In the genomic region with DNA sequence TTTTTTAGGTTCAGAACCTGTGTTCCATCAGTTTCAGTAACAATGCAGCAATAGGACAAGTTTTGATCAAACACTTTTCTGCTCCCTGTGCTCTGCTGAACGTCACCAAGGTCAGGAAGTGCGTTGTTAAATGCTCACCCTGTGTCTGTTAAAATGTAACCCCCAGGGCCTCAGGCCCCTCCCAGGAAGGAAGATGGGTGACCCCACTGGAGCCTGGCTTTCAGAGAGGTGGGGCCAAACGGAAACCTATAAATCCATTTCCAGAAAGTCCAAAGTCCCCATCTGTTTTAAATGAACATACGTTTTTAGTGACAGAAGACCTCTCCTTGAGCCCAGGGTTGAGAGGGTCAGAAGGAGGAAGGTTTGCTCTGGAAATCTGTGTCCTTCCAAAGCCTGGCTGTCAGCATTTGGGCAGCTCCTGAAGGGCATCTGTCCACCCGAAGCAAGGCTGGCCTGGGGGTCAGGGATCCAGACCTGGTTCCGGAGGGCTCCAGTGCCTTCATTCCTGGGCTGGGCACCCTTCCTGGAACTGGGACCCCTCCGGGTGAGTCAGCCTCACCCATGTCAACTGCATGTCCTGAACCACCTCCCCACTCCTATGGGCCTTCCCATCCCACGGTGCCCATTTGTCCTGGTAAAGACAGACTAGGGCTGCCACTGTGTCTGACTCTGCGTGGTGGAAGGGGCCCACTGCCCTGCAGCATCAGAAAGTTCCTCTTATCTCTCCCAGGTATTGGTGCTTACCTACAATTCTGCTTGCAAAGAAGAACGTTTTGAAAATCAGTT, we compare ENCODE assay signal across 10 cellular contexts.
DNase-seq lines count a peak whose midpoint lies in the region; ATAC-seq lines count a peak whose summit lies in the region.
"Had no signal": no experiment of that assay in that cellular context is flagged by ENCODE, and none has a peak within 500 bp of the region (broad histone marks: within the 10 kb centered on the region; RNA-seq: fewer than 3 reads in every experiment).

No MANE protein-coding gene starts in this region.

- no peak overlapping the region for H3K4me3 Mint-ChIP-seq in activated CD4-positive, alpha-beta memory T cell treated with anti-CD3 and anti-CD28 coated beads for 36 hours

- H3K9me3 ChIP-seq in mucosa of rectum (ENCODE audit: control insufficient read depth in 2 of 2, low read length in 2 of 2) = no peaks in the 10 kb centered on the region

- H3K4me3 ChIP-seq in mucosa of rectum (ENCODE audit: low read length in 2 of 2) = peak overlapping the region in 1 of 2 donors; percentile 3

- POLR2A ChIA-PET in activated CD4-positive, alpha-beta memory T cell treated with anti-CD3 and anti-CD28 coated beads for 36 hours (lab: Charles Lee) = no interaction called here

- peak overlapping the region; percentile 49 for H3K27ac Mint-ChIP-seq in activated CD4-positive, alpha-beta memory T cell treated with anti-CD3 and anti-CD28 coated beads for 36 hours

- peaks cover 5 to 17% of the 10 kb centered on the region in 2 donors for H3K4me1 ChIP-seq in mucosa of rectum (ENCODE audit: control insufficient read depth in 2 of 2, insufficient read depth in 2 of 2, low read length in 2 of 2)

- CTCF ChIA-PET in activated CD4-positive, alpha-beta memory T cell treated with anti-CD3 and anti-CD28 coated beads for 36 hours (lab: Charles Lee) = no interaction called here

- peak; percentile 35 for DNase-seq in activated CD4-positive, alpha-beta memory T cell treated with anti-CD3 and anti-CD28 coated beads for 36 hours
- DNase-seq in NCI-H2196 treated with DMSO at 0.1 percent for 48 hours (lab: John Stamatoyannopoulos, UW; ENCODE audit: unreplicated experiment) (no peak), occipital lobe (lab: John Stamatoyannopoulos, UW) (no peak)
- DNase-seq: NCI-H1436 treated with DMSO at 0.1 percent for 48 hours, SHP77 had no signal

- peak; percentile 82 for ATAC-seq in GM18909 (IDR thresholded peaks at IDR 0.05; ENCODE audit: poor library complexity, unreplicated experiment)
- peak; percentile 70 for ATAC-seq in HG02938 (IDR thresholded peaks at IDR 0.05; ENCODE audit: unreplicated experiment)
- no peak for ATAC-seq in HG03565 (IDR thresholded peaks at IDR 0.05; ENCODE audit: unreplicated experiment)
- ATAC-seq in GM21390 (IDR thresholded peaks at IDR 0.05; ENCODE audit: unreplicated experiment) = no peak

- H3K4me1 Mint-ChIP-seq in activated CD4-positive, alpha-beta memory T cell treated with anti-CD3 and anti-CD28 coated beads for 36 hours (ENCODE audit: low read depth) = peaks cover 40% of the 10 kb centered on the region

- no peaks in the 10 kb centered on the region for H3K9me3 Mint-ChIP-seq in activated CD4-positive, alpha-beta memory T cell treated with anti-CD3 and anti-CD28 coated beads for 36 hours

- H3K36me3 Mint-ChIP-seq in activated CD4-positive, alpha-beta memory T cell treated with anti-CD3 and anti-CD28 coated beads for 36 hours = no peaks in the 10 kb centered on the region

- H3K27ac ChIP-seq in mucosa of rectum (ENCODE audit: low read depth in 2 of 2, low read length in 2 of 2) = peak overlapping the region; percentile 9 to 68

- H3K27me3 Mint-ChIP-seq in activated CD4-positive, alpha-beta memory T cell treated with anti-CD3 and anti-CD28 coated beads for 36 hours = no peaks in the 10 kb centered on the region

- H3K27me3 ChIP-seq in mucosa of rectum (ENCODE audit: control insufficient read depth in 2 of 2, insufficient read depth in 2 of 2, low read length in 2 of 2) = no peaks in the 10 kb centered on the region

- H3K36me3 ChIP-seq in mucosa of rectum (ENCODE audit: control insufficient read depth in 2 of 2, insufficient read depth in 2 of 2, low read length in 2 of 2) = no peaks in the 10 kb centered on the region

- intact Hi-C loops in activated CD4-positive, alpha-beta memory T cell treated with anti-CD3 and anti-CD28 coated beads for 36 hours (cut with micrococcal nuclease) = loop anchor here (10.0 kb wide), 1 partner anchor 413 kb away; no protein-coding TSS in a partner anchor

- no peak overlapping the region for H3K9ac ChIP-seq in mucosa of rectum (ENCODE audit: low read depth in 1 of 2, low read length in 2 of 2)

Comparison
In these comparisons a context has a peak if more than half of its experiments do, and no peak if none do; other contexts are left out.
1. ATAC-seq: peak in GM18909 (single experiment) and HG02938 (single experiment); none in HG03565 (single experiment) and GM21390 (single experiment).